Comparison of ENCODE assay signal across 7 cellular contexts in the genomic region with DNA sequence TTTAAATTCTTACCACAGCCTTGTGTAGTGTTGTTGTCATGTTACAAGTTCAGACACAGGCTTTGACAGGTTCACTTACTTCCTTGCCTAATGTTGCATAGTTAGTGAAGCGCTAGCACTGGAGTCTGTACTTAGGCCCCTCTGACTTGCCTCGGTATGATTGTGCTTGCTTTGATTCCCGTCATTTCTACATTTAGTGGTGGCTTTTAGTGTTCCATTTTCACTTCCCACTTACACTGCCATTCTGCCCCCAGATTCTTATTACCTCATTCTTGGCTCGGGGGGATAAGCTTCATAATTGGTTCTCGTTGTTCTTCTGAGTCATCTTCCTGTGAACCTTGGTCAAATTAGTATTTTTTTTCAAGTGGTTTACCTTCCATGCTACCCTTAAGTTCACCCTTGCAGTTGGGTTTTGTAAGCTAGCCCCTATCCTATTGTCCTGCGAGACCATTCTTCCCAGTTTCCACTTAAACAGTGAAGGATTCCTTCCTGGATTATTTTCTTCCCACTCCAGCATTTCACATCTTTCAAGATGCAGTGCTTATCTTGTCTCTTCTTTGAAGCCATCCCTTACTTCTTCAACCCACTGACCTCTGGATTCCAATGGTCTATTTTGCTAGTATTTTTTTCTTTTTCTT.
DNase-seq lines count a peak whose midpoint lies in the region; ATAC-seq and TF ChIP-seq lines count a peak whose summit lies in the region.

No MANE protein-coding gene starts in this region.

- ATAC-seq in GM18519 (IDR thresholded peaks at IDR 0.05; ENCODE audit: low FRiP score, unreplicated experiment), result peak; percentile 96
- peak; percentile 94 for ATAC-seq in GM21786 (IDR thresholded peaks at IDR 0.05; ENCODE audit: unreplicated experiment)
- peak; percentile 98 for ATAC-seq in activated naive CD4-positive, alpha-beta T cell treated with anti-CD3 and anti-CD28 coated beads, Interleukin-2, amount 50 U/mL, for 72 hours

- H3K36me3 Mint-ChIP-seq in activated naive CD4-positive, alpha-beta T cell treated with anti-CD3 and anti-CD28 coated beads, Interleukin-2, amount 50 U/mL, for 72 hours, result peaks cover 20 to 48% of the 10 kb centered on the region in 2 donors
- peaks cover 13% of the 10 kb centered on the region for H3K36me3 Mint-ChIP-seq in osteocyte (ENCODE audit: unreplicated experiment)
- H3K36me3 Mint-ChIP-seq in chondrocyte (ENCODE audit: low read depth), result peaks cover 6% of the 10 kb centered on the region

- H3K4me1 Mint-ChIP-seq in osteocyte (ENCODE audit: unreplicated experiment) (peaks cover 44% of the 10 kb centered on the region), chondrocyte (ENCODE audit: low read depth) (peaks cover 40% of the 10 kb centered on the region)

- H3K4me3 Mint-ChIP-seq in osteocyte (ENCODE audit: unreplicated experiment) (no peak overlapping the region), chondrocyte (ENCODE audit: unreplicated experiment) (no peak overlapping the region)

- peak overlapping the region; percentile 62 to 77 for H3K27ac Mint-ChIP-seq in activated naive CD4-positive, alpha-beta T cell treated with anti-CD3 and anti-CD28 coated beads, Interleukin-2, amount 50 U/mL, for 72 hours
- H3K27ac Mint-ChIP-seq in osteocyte (ENCODE audit: unreplicated experiment) (peak overlapping the region; percentile 16), chondrocyte (ENCODE audit: unreplicated experiment) (no peak overlapping the region)

- H3K9me3 Mint-ChIP-seq in activated naive CD4-positive, alpha-beta T cell treated with anti-CD3 and anti-CD28 coated beads, Interleukin-2, amount 50 U/mL, for 72 hours, result peaks cover 0 to 3% of the 10 kb centered on the region in 2 donors
- peaks cover 3% of the 10 kb centered on the region for H3K9me3 Mint-ChIP-seq in osteocyte (ENCODE audit: unreplicated experiment)
- no peaks in the 10 kb centered on the region for H3K9me3 Mint-ChIP-seq in chondrocyte (ENCODE audit: low read depth)

- TF ChIP-seq CTCF in osteocyte (IDR thresholded peaks at IDR 0.05), result no peak
- TF ChIP-seq CTCF in chondrocyte (IDR thresholded peaks at IDR 0.05), result no peak

- peak; percentile 20 for DNase-seq in LHCN-M2 (ENCODE audit: low read depth)
- peak in 1 of 2 donors; percentile 57 for DNase-seq in activated naive CD4-positive, alpha-beta T cell treated with anti-CD3 and anti-CD28 coated beads, Interleukin-2, amount 50 U/mL, for 72 hours (ENCODE audit: low spot score in 2 of 2)
- DNase-seq in osteocyte (ENCODE audit: extremely low spot score, unreplicated experiment), result no peak
- no peak for DNase-seq in NCI-H774 (lab: John Stamatoyannopoulos, UW)
- DNase-seq in chondrocyte (ENCODE audit: low spot score), result no peak

- no peaks in the 10 kb centered on the region for H3K27me3 Mint-ChIP-seq in osteocyte (ENCODE audit: unreplicated experiment)
- H3K27me3 Mint-ChIP-seq in chondrocyte (ENCODE audit: low read depth), result no peaks in the 10 kb centered on the region
